Comparison of ENCODE assay signal across 11 cellular contexts in the genomic region with DNA sequence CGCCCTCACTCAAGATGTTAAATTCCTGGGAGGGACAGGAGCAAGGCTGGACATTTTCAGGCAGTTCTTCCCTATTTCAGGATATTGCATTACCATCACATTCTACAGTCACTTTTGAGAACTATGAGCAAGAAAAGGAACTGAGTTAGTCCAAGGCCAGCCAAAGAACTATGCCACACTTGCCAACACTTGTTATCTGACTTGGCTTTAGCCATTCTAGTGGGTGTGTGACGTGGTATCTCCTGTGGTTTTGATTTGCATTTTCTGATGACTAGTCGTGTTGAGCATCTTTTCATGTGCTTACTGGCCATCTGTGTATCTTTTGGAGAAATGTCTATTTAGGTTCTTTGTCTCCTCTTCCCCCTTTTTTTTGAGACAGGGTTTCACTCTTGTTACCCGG. TPM values are rescaled to one million over a fixed set of nuclear protein-coding genes. Genes with fewer than 3 reads are reported as not detected.
DNase-seq lines count a peak whose midpoint lies in the region; ATAC-seq and TF ChIP-seq lines count a peak whose summit lies in the region.
"Had no signal": no experiment of that assay in that cellular context is flagged by ENCODE, and none has a peak within 500 bp of the region (broad histone marks: within the 10 kb centered on the region; RNA-seq: fewer than 3 reads in every experiment).

No MANE protein-coding gene starts in this region.

- TF ChIP-seq CTCF in brain microvascular endothelial cell (IDR thresholded peaks at IDR 0.05; ENCODE audit: low read depth, low read length, missing control alignments), result no peak
- no peak for TF ChIP-seq CTCF in smooth muscle cell (IDR thresholded peaks at IDR 0.05; ENCODE audit: borderline replicate concordance, insufficient read depth, poor library complexity, severe bottlenecking)
- no peak for TF ChIP-seq CTCF in WTC11 (IDR thresholded peaks at IDR 0.05)

- peak overlapping the region; percentile 39 for H3K27ac Mint-ChIP-seq in activated T-cell treated with anti-CD3 and anti-CD28 coated beads, Interleukin-2, amount 50 U/mL, for 24 hours
- no peak overlapping the region for H3K27ac Mint-ChIP-seq in WTC11

- DNase-seq in activated T-cell treated with anti-CD3 and anti-CD28 coated beads, Interleukin-2, amount 50 U/mL, for 24 hours, result no peak
- no peak for DNase-seq in activated T-cell treated with anti-CD3 and anti-CD28 coated beads for 4 hours
- DNase-seq in Jurkat, Clone E6-1 (ENCODE audit: low read depth, low spot score), result peak; percentile 17
- peak; percentile 76 for DNase-seq in brain microvascular endothelial cell
- DNase-seq in smooth muscle cell (lab: John Stamatoyannopoulos, UW; ENCODE audit: unreplicated experiment), result no peak
- DNase-seq in WTC11 (ENCODE audit: low spot score), result no peak
- DNase-seq in activated gamma-delta T cell (lab: John Stamatoyannopoulos, UW), result no peak
- no peak for DNase-seq in activated CD4-positive, CD25-positive, alpha-beta regulatory T cell treated with anti-CD3 and anti-CD28 coated beads, Interleukin-2, amount 50 U/mL, for 72 hours
- DNase-seq: effector CD4-positive, alpha-beta T cell; ovary had no signal

- in situ Hi-C loops in brain microvascular endothelial cell (cut with HindIII; ENCODE audit: low pct_ligation_motif_present, low sequenced_read_pairs), result no loop called here

- H3K27ac ChIP-seq in brain microvascular endothelial cell, result no peak overlapping the region
- H3K27ac ChIP-seq in smooth muscle cell (ENCODE audit: low read depth), result peak overlapping the region; percentile 56
- H3K27ac ChIP-seq: ovary, SK-N-MC had no signal

- H3K36me3 ChIP-seq in brain microvascular endothelial cell (replicated peaks), result no peaks in the 10 kb centered on the region
- no peaks in the 10 kb centered on the region for H3K36me3 ChIP-seq in smooth muscle cell (ENCODE audit: low read depth)
- H3K36me3 ChIP-seq: ovary had no signal

- H2AFZ ChIP-seq in smooth muscle cell (ENCODE audit: low read depth), result no peak overlapping the region

- no peaks in the 10 kb centered on the region for H3F3A ChIP-seq in smooth muscle cell (ENCODE audit: low read depth)

- H4K20me1 ChIP-seq in smooth muscle cell (ENCODE audit: low read depth), result peaks cover 98% of the 10 kb centered on the region

- no peak; the same call in 1 of the 2 replicates for ATAC-seq in WTC11

- no peak overlapping the region for H3K9ac ChIP-seq in smooth muscle cell (ENCODE audit: low read depth)

- H3K4me3 ChIP-seq in Jurkat, Clone E6-1 (ENCODE audit: low read length), result no peak overlapping the region
- H3K4me3 ChIP-seq in brain microvascular endothelial cell (ENCODE audit: low read depth, low read length) (no peak overlapping the region), smooth muscle cell (no peak overlapping the region)
- H3K4me3 ChIP-seq: ovary, SK-N-MC had no signal

- H3K4me3 Mint-ChIP-seq in activated T-cell treated with anti-CD3 and anti-CD28 coated beads, Interleukin-2, amount 50 U/mL, for 24 hours, result no peak overlapping the region
- no peak overlapping the region for H3K4me3 Mint-ChIP-seq in WTC11

- H3K4me1 ChIP-seq in smooth muscle cell (ENCODE audit: low read depth), result no peaks in the 10 kb centered on the region

- H3K4me2 ChIP-seq in smooth muscle cell, result no peak overlapping the region

- no peaks in the 10 kb centered on the region for H3K9me3 ChIP-seq in smooth muscle cell (replicated peaks; ENCODE audit: low read depth)
- H3K9me3 ChIP-seq: ovary had no signal

- CTCF ChIA-PET in WTC11 (lab: Charles Lee), result no interaction called here

- H3K79me2 ChIP-seq in smooth muscle cell (ENCODE audit: low read depth), result peaks cover 100% of the 10 kb centered on the region

- WGBS in smooth muscle cell (ENCODE audit: low lambda C conversion rate), result 61% methylated on average over 4 of the region's 4 CpGs

- H3K9me3 Mint-ChIP-seq in activated T-cell treated with anti-CD3 and anti-CD28 coated beads, Interleukin-2, amount 50 U/mL, for 24 hours, result peaks cover 3% of the 10 kb centered on the region
- peaks cover 4% of the 10 kb centered on the region; the same call in 1 of the 2 replicates for H3K9me3 Mint-ChIP-seq in WTC11

- no peaks in the 10 kb centered on the region for H3K27me3 ChIP-seq in brain microvascular endothelial cell (replicated peaks)
- H3K27me3 ChIP-seq in smooth muscle cell (ENCODE audit: low read depth), result no peaks in the 10 kb centered on the region
- H3K27me3 ChIP-seq: ovary had no signal

- peaks cover 84% of the 10 kb centered on the region for H3K4me1 Mint-ChIP-seq in activated T-cell treated with anti-CD3 and anti-CD28 coated beads, Interleukin-2, amount 50 U/mL, for 24 hours (ENCODE audit: low read depth)
- H3K4me1 Mint-ChIP-seq in WTC11, result peaks cover 47% of the 10 kb centered on the region

- POLR2A ChIA-PET in WTC11 (lab: Charles Lee), result no interaction called here

- H3K27me3 Mint-ChIP-seq in activated T-cell treated with anti-CD3 and anti-CD28 coated beads, Interleukin-2, amount 50 U/mL, for 24 hours, result no peaks in the 10 kb centered on the region
- H3K27me3 Mint-ChIP-seq in WTC11 (ENCODE audit: low read depth), result no peaks in the 10 kb centered on the region

- H3K36me3 Mint-ChIP-seq in activated T-cell treated with anti-CD3 and anti-CD28 coated beads, Interleukin-2, amount 50 U/mL, for 24 hours (ENCODE audit: low read depth), result peaks cover 74% of the 10 kb centered on the region
- no peaks in the 10 kb centered on the region for H3K36me3 Mint-ChIP-seq in WTC11

TF ChIP-seq in WTC11, 78 proteins besides CTCF, POLR2A, EP300 and RAD21 (continues in another document):
- TF ChIP-seq ZNF317 (CRISPR knock-in tag; IDR thresholded peaks at IDR 0.05; ENCODE audit: borderline replicate concordance, low read depth), result no peak
- TF ChIP-seq, protein P1, sequence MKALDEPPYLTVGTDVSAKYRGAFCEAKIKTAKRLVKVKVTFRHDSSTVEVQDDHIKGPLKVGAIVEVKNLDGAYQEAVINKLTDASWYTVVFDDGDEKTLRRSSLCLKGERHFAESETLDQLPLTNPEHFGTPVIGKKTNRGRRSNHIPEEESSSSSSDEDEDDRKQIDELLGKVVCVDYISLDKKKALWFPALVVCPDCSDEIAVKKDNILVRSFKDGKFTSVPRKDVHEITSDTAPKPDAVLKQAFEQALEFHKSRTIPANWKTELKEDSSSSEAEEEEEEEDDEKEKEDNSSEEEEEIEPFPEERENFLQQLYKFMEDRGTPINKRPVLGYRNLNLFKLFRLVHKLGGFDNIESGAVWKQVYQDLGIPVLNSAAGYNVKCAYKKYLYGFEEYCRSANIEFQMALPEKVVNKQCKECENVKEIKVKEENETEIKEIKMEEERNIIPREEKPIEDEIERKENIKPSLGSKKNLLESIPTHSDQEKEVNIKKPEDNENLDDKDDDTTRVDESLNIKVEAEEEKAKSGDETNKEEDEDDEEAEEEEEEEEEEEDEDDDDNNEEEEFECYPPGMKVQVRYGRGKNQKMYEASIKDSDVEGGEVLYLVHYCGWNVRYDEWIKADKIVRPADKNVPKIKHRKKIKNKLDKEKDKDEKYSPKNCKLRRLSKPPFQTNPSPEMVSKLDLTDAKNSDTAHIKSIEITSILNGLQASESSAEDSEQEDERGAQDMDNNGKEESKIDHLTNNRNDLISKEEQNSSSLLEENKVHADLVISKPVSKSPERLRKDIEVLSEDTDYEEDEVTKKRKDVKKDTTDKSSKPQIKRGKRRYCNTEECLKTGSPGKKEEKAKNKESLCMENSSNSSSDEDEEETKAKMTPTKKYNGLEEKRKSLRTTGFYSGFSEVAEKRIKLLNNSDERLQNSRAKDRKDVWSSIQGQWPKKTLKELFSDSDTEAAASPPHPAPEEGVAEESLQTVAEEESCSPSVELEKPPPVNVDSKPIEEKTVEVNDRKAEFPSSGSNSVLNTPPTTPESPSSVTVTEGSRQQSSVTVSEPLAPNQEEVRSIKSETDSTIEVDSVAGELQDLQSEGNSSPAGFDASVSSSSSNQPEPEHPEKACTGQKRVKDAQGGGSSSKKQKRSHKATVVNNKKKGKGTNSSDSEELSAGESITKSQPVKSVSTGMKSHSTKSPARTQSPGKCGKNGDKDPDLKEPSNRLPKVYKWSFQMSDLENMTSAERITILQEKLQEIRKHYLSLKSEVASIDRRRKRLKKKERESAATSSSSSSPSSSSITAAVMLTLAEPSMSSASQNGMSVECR (CRISPR knock-in tag; IDR thresholded peaks at IDR 0.05; ENCODE audit: borderline replicate concordance), result no peak
- no peak for TF ChIP-seq NFE2L1 (CRISPR knock-in tag; IDR thresholded peaks at IDR 0.05)
- TF ChIP-seq, protein P2, sequence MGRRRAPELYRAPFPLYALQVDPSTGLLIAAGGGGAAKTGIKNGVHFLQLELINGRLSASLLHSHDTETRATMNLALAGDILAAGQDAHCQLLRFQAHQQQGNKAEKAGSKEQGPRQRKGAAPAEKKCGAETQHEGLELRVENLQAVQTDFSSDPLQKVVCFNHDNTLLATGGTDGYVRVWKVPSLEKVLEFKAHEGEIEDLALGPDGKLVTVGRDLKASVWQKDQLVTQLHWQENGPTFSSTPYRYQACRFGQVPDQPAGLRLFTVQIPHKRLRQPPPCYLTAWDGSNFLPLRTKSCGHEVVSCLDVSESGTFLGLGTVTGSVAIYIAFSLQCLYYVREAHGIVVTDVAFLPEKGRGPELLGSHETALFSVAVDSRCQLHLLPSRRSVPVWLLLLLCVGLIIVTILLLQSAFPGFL (CRISPR knock-in tag; IDR thresholded peaks at IDR 0.05; ENCODE audit: borderline replicate concordance), result no peak
- no peak for TF ChIP-seq ZNF138 (CRISPR knock-in tag; conservative IDR thresholded peaks at IDR 0.05)
- TF ChIP-seq, protein P3, sequence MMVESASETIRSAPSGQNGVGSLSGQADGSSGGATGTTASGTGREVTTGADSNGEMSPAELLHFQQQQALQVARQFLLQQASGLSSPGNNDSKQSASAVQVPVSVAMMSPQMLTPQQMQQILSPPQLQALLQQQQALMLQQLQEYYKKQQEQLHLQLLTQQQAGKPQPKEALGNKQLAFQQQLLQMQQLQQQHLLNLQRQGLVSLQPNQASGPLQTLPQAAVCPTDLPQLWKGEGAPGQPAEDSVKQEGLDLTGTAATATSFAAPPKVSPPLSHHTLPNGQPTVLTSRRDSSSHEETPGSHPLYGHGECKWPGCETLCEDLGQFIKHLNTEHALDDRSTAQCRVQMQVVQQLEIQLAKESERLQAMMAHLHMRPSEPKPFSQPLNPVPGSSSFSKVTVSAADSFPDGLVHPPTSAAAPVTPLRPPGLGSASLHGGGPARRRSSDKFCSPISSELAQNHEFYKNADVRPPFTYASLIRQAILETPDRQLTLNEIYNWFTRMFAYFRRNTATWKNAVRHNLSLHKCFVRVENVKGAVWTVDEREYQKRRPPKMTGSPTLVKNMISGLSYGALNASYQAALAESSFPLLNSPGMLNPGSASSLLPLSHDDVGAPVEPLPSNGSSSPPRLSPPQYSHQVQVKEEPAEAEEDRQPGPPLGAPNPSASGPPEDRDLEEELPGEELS (CRISPR knock-in tag; IDR thresholded peaks at IDR 0.05), result no peak
- no peak for TF ChIP-seq RELA (CRISPR knock-in tag; IDR thresholded peaks at IDR 0.05; ENCODE audit: borderline replicate concordance)
- TF ChIP-seq ATF1 (CRISPR knock-in tag; IDR thresholded peaks at IDR 0.05), result no peak
- no peak for TF ChIP-seq SMAD3 (CRISPR knock-in tag; IDR thresholded peaks at IDR 0.05; ENCODE audit: borderline replicate concordance)

RNA-seq across cellular contexts. Expression of a gene that starts 12.0 kb away (rescaled TPM):
- polyA plus RNA-seq in Jurkat, Clone E6-1 (2012; ENCODE audit: insufficient read depth, insufficient read length), result 81.0 TPM
- total RNA-seq in smooth muscle cell, result 83.7 and 90.2 TPM in 2 replicates
- polyA plus RNA-seq in smooth muscle cell, result 41.3 and 43.4 TPM in 2 replicates
- total RNA-seq in WTC11 (2021), result 100 to 118 TPM (median 101 TPM) in 3 replicates

Comparison
In these comparisons a context has a peak if more than half of its experiments do, and no peak if none do; other contexts are left out.
1. DNase-seq: peak in Jurkat, Clone E6-1 (single experiment) and brain microvascular endothelial cell (single experiment); none in activated T-cell treated with anti-CD3 and anti-CD28 coated beads, Interleukin-2, amount 50 U/mL, for 24 hours (single experiment), activated T-cell treated with anti-CD3 and anti-CD28 coated beads for 4 hours (single experiment), smooth muscle cell (single experiment), WTC11 (single experiment), activated gamma-delta T cell (single experiment) and activated CD4-positive, CD25-positive, alpha-beta regulatory T cell treated with anti-CD3 and anti-CD28 coated beads, Interleukin-2, amount 50 U/mL, for 72 hours (single experiment).